In the genomic region with DNA sequence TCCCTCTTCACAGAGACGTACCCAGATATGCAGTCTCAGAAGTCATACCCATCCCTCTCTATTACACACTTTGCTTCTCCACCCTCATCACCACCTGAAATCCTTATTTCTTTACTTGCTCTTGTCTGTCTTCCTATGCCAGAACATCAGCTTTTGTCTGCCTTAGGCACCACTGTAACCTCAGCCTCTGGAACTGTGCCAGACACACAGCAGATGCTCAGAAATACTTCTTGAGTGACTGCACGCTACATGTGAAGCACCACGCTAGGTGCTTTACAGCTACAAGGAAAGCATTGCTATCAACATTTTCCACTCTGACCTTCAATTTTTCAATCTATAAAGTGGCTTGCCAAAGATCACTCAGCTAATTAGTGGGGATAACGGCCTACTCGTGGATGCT, we compare ENCODE assay signal across 19 cellular contexts.
DNase-seq lines count a peak whose midpoint lies in the region.
"Had no signal": no experiment of that assay in that cellular context is flagged by ENCODE, and none has a peak within 500 bp of the region (broad histone marks: within the 10 kb centered on the region; RNA-seq: fewer than 3 reads in every experiment).

No MANE protein-coding gene starts in this region.

- no peak overlapping the region for H3K4me3 Mint-ChIP-seq in immature natural killer cell
- H3K4me3 Mint-ChIP-seq: activated CD4-positive, alpha-beta T cell treated with anti-CD3 and anti-CD28 coated beads, Interleukin-2, amount 10 ng/mL, durations not matched to agents 24 days and 14 days; nephron progenitor cell had no signal

- peaks cover 0 to 7% (median 0%) of the 10 kb centered on the region in 6 donors for H3K9me3 Mint-ChIP-seq in immature natural killer cell
- H3K9me3 Mint-ChIP-seq: activated CD4-positive, alpha-beta T cell treated with anti-CD3 and anti-CD28 coated beads, Interleukin-2, amount 10 ng/mL, durations not matched to agents 24 days and 14 days; nephron progenitor cell had no signal

- H3K27ac Mint-ChIP-seq in immature natural killer cell: no peak overlapping the region
- H3K27ac Mint-ChIP-seq: activated CD4-positive, alpha-beta T cell treated with anti-CD3 and anti-CD28 coated beads, Interleukin-2, amount 10 ng/mL, durations not matched to agents 24 days and 14 days; nephron progenitor cell had no signal

- no peaks in the 10 kb centered on the region for H3K4me1 Mint-ChIP-seq in immature natural killer cell
- H3K4me1 Mint-ChIP-seq: activated CD4-positive, alpha-beta T cell treated with anti-CD3 and anti-CD28 coated beads, Interleukin-2, amount 10 ng/mL, durations not matched to agents 24 days and 14 days; nephron progenitor cell had no signal

- intact Hi-C loops in head of caudate nucleus (cut with DNase I): no loop called here

- peak; percentile 60 for DNase-seq in DMS53 (lab: John Stamatoyannopoulos, UW)
- DNase-seq in DMS53 treated with DMSO at 0.1 percent for 48 hours (lab: John Stamatoyannopoulos, UW; ENCODE audit: unreplicated experiment): no peak
- peak; percentile 79 for DNase-seq in NCI-H1694 treated with DMSO at 0.1 percent for 48 hours (lab: John Stamatoyannopoulos, UW)
- peak; percentile 78 for DNase-seq in NCI-H82 (lab: John Stamatoyannopoulos, UW)
- DNase-seq in myocyte (ENCODE audit: low read depth): peak; percentile 71
- DNase-seq in immature natural killer cell: no peak
- no peak for DNase-seq in NOMO-1 (lab: John Stamatoyannopoulos, UW; ENCODE audit: unreplicated experiment in 2 of 2)
- DNase-seq in head of caudate nucleus: no peak
- DNase-seq: activated CD4-positive, alpha-beta T cell treated with anti-CD3 and anti-CD28 coated beads, Interleukin-2, amount 10 ng/mL, durations not matched to agents 24 days and 14 days; amygdala; DND-41; effector CD8-positive, alpha-beta T cell; heart right ventricle; islet precursor cell; NCI-H526; nephron progenitor cell; stimulated activated naive CD4-positive, alpha-beta T cell treated with Interleukin-2 at 50 U/mL for 16 hours; SW 1271; trophoblast cell had no signal

- no peaks in the 10 kb centered on the region for H3K27me3 Mint-ChIP-seq in immature natural killer cell (ENCODE audit: low read depth in 3 of 3)
- H3K27me3 Mint-ChIP-seq: activated CD4-positive, alpha-beta T cell treated with anti-CD3 and anti-CD28 coated beads, Interleukin-2, amount 10 ng/mL, durations not matched to agents 24 days and 14 days had no signal

- no peaks in the 10 kb centered on the region for H3K36me3 Mint-ChIP-seq in immature natural killer cell

Comparison
In these comparisons a context has a peak if more than half of its experiments do, and no peak if none do; other contexts are left out.
1. DNase-seq: peak in DMS53 (single experiment), NCI-H1694 treated with DMSO at 0.1 percent for 48 hours (single experiment), NCI-H82 (single experiment) and myocyte (single experiment); none in DMS53 treated with DMSO at 0.1 percent for 48 hours (single experiment), immature natural killer cell (0 of 3), NOMO-1 (0 of 2) and head of caudate nucleus (0 of 42).